In genomic region chr12:131057722-131058515, GRCh38 we compare ENCODE assay signal across 15 cellular contexts.
"Had no signal": no experiment of that assay in that cellular context is flagged by ENCODE, and none has a peak within 500 bp of the region (broad histone marks: within the 10 kb centered on the region; RNA-seq: fewer than 3 reads in every experiment).

No MANE protein-coding gene starts in this region.

- H3K4me1 ChIP-seq: foreskin keratinocyte, left lung, suprapubic skin, upper lobe of left lung had no signal

- H3K4me3 ChIP-seq: left lung, suprapubic skin, upper lobe of left lung had no signal

- H3K27ac ChIP-seq: foreskin keratinocyte, left lung, suprapubic skin, upper lobe of left lung had no signal

- H3K27me3 ChIP-seq: foreskin keratinocyte, left lung, suprapubic skin, upper lobe of left lung had no signal

- H3K36me3 ChIP-seq: left lung, suprapubic skin, upper lobe of left lung had no signal

- DNase-seq: activated CD4-positive, alpha-beta T cell treated with anti-CD3 and anti-CD28 coated beads for 1 hour; activated CD4-positive, alpha-beta T cell treated with anti-CD3 and anti-CD28 coated beads, Interleukin-2, amount 50 U/mL, for 4 hours; activated gamma-delta T cell; activated T-cell treated with anti-CD3 and anti-CD28 coated beads, Interleukin-2, amount 50 U/mL, for 4 hours; amniotic stem cell; effector memory CD4-positive, alpha-beta T cell; foreskin keratinocyte; natural killer cell; small intestine; stimulated activated CD8-positive, alpha-beta memory T cell treated with anti-CD3 and anti-CD28 coated beads, Interleukin-4, amount 100 ng/mL, for 48 hours; stimulated activated naive CD4-positive, alpha-beta T cell treated with Interleukin-2 at 50 U/mL for 16 hours; T-helper 1 cell; upper lobe of left lung had no signal

- H3K9me3 ChIP-seq: left lung, suprapubic skin, upper lobe of left lung had no signal

- FAIRE-seq: small intestine had no signal
